7 cellular contexts compared by ENCODE assay signal in the genomic region with DNA sequence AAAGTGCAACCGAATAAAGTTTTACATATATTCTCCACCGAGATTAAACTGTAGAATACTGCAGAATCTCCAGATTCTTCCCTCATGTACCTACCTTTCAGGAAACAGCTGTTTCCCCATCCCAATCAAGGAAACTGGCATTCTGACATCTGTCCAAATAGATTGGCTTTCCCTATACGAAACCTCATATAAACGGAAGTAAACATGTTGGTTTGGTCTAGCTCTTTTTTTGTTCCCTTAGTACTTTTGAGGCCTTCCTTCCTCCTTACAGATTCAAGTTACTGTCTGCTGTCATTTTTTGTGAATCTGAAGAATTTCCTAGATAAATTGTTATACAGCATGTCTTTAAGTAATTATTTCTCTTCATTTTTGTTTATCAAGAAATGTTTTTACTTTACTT.
DNase-seq lines count a peak whose midpoint lies in the region; TF ChIP-seq lines count a peak whose summit lies in the region.
"Not testable (repeated sequence)": the region's sequence is repeated elsewhere in the genome, so short reads cannot be mapped to it uniquely, and the experiment has no call there.

No MANE protein-coding gene starts in this region.

- DNase-seq in CD1c-positive myeloid dendritic cell (ENCODE audit: extremely low spot score) (peak; percentile 7), Karpas-422 (peak; percentile 60), dermis blood vessel endothelial cell (peak; percentile 86), globus pallidus (ENCODE audit: low spot score) (peak; percentile 28), lung microvascular endothelial cell (ENCODE audit: low read depth in 2 of 2) (peak; percentile 82 to 88), putamen (ENCODE audit: low spot score) (peak; percentile 3)

- not testable (repeated sequence) for H3K36me3 ChIP-seq in Karpas-422 (ENCODE audit: insufficient read depth, low read length); SU-DHL-6 (ENCODE audit: low read length)

- H3K4me3 ChIP-seq in Karpas-422 (ENCODE audit: low read length); SU-DHL-6 (ENCODE audit: insufficient read depth, low read length, poor library complexity, severe bottlenecking): not testable (repeated sequence)

- H3K9ac ChIP-seq in Karpas-422 (ENCODE audit: low read length), result not testable (repeated sequence)
- 0 out of 2 replicates have a peak overlapping the region, but pooled peaks have one; percentile 24 for H3K9ac ChIP-seq in SU-DHL-6 (ENCODE audit: low read length)

- not testable (repeated sequence) for H3K79me2 ChIP-seq in Karpas-422 (ENCODE audit: low read length); SU-DHL-6 (ENCODE audit: insufficient read depth, low read length)

- H3K4me1 ChIP-seq in Karpas-422 (ENCODE audit: low read length), result peaks cover 24% of the 10 kb centered on the region

- peak overlapping the region; percentile 59 for H3K4me2 ChIP-seq in Karpas-422 (ENCODE audit: low read depth, low read length, poor library complexity, severe bottlenecking)
- peak overlapping the region; percentile 33 for H3K4me2 ChIP-seq in SU-DHL-6 (ENCODE audit: low read depth, low read length, poor library complexity, severe bottlenecking)

- not testable (repeated sequence) for H2AFZ ChIP-seq in Karpas-422 (ENCODE audit: low read length); SU-DHL-6 (ENCODE audit: low read depth, low read length, severe bottlenecking)

- not testable (repeated sequence) for TF ChIP-seq CTCF in SU-DHL-6 (IDR thresholded peaks at IDR 0.05; ENCODE audit: insufficient read depth, low read length, poor library complexity, severe bottlenecking)

- not testable (repeated sequence) for H3F3A ChIP-seq in SU-DHL-6 (ENCODE audit: insufficient read depth)

- H3K27me3 ChIP-seq in Karpas-422 (ENCODE audit: low read length); SU-DHL-6 (ENCODE audit: low read length): not testable (repeated sequence)

- H3K9me3 ChIP-seq in Karpas-422 (ENCODE audit: low read length); SU-DHL-6 (ENCODE audit: insufficient read depth, low read length): not testable (repeated sequence)

- H3K27ac ChIP-seq in Karpas-422 (ENCODE audit: low read length), result peak overlapping the region; percentile 78
- H3K27ac ChIP-seq in SU-DHL-6 (ENCODE audit: low read depth, low read length), result peak overlapping the region; percentile 68

- H3K9me2 ChIP-seq in Karpas-422 (replicated peaks; ENCODE audit: insufficient read depth, low read length); SU-DHL-6 (replicated peaks; ENCODE audit: insufficient read depth, low read length): not testable (repeated sequence)

- not testable (repeated sequence) for H4K20me1 ChIP-seq in Karpas-422 (ENCODE audit: insufficient read depth, low read depth, low read length); SU-DHL-6 (ENCODE audit: low read depth, low read length)

Comparison
In these comparisons a context has a peak if more than half of its experiments do, and no peak if none do; other contexts are left out.
1. DNase-seq: peak in every context shown above with its lines; median percentile 86 in dermis blood vessel endothelial cell; 85 in lung microvascular endothelial cell; 60 in Karpas-422; 28 in globus pallidus; 7 in CD1c-positive myeloid dendritic cell; 3 in putamen.